Comparison of ENCODE assay signal across 21 cellular contexts in genomic region chr17:28160610-28161009, GRCh38.
DNase-seq lines count a peak whose midpoint lies in the region; ATAC-seq, FAIRE-seq and TF ChIP-seq lines count a peak whose summit lies in the region.
"Had no signal": no experiment of that assay in that cellular context is flagged by ENCODE, and none has a peak within 500 bp of the region (broad histone marks: within the 10 kb centered on the region; RNA-seq: fewer than 3 reads in every experiment).

No MANE protein-coding gene starts in this region.

- H3K4me1 Mint-ChIP-seq in H9, result peaks cover 5 to 7% of the 10 kb centered on the region in 2 experiments; a peak in 2 of 4 replicates
- peaks cover 11% of the 10 kb centered on the region for H3K4me1 Mint-ChIP-seq in WTC11
- H3K4me1 Mint-ChIP-seq: CD8-positive, alpha-beta memory T cell had no signal

- FAIRE-seq in islet of Langerhans (lab: Jason Lieb, UNC), result peak; percentile 5
- FAIRE-seq: GM12878, GM19239, H54, HepG2 had no signal

- H3K4me1 ChIP-seq in H9 (ENCODE audit: insufficient read depth, low read length), result no peaks in the 10 kb centered on the region
- no peaks in the 10 kb centered on the region for H3K4me1 ChIP-seq in colonic mucosa
- H3K4me1 ChIP-seq: BE2C had no signal

- H3K9me3 ChIP-seq in H9 (ENCODE audit: control insufficient read depth, low read depth, low read length) (no peaks in the 10 kb centered on the region), colonic mucosa (no peaks in the 10 kb centered on the region)
- H3K9me3 ChIP-seq: BE2C had no signal

- H3K9me3 Mint-ChIP-seq in H9 (no peaks in the 10 kb centered on the region), WTC11 (peaks cover 4% of the 10 kb centered on the region; the same call in 1 of the 2 replicates)
- H3K9me3 Mint-ChIP-seq: CD4-positive, CD25-positive, alpha-beta regulatory T cell; CD8-positive, alpha-beta memory T cell had no signal

- ATAC-seq in WTC11, result no peak
- ATAC-seq: GM12878, HepG2 had no signal

- no peak overlapping the region for H2AK5ac ChIP-seq in H9 (ENCODE audit: insufficient read length, low read length)

- intact Hi-C loops in colonic mucosa (cut with DNase I), result no loop called here

- no peak overlapping the region for H2BK5ac ChIP-seq in H9 (ENCODE audit: insufficient read length, low read length)

- H2AFZ ChIP-seq in H9 (ENCODE audit: low read length), result no peak overlapping the region
- H2AFZ ChIP-seq: GM23248 had no signal

- H3K4ac ChIP-seq in H9 (ENCODE audit: low read depth, low read length), result no peak overlapping the region

- H3K79me1 ChIP-seq in H9 (ENCODE audit: insufficient read depth, low read depth, low read length, poor library complexity, severe bottlenecking), result no peaks in the 10 kb centered on the region

- H3K27me3 ChIP-seq in H9 (ENCODE audit: insufficient read depth, low read length) (no peaks in the 10 kb centered on the region), colonic mucosa (no peaks in the 10 kb centered on the region)
- H3K27me3 ChIP-seq: BE2C had no signal

- H3K27ac ChIP-seq in H9 (ENCODE audit: insufficient read length, low read depth, low read length) (no peak overlapping the region), colonic mucosa (no peak overlapping the region)
- H3K27ac ChIP-seq: GM23248 had no signal

- no peaks in the 10 kb centered on the region for H3K23me2 ChIP-seq in H9 (ENCODE audit: insufficient read length, low read depth, low read length, poor library complexity, severe bottlenecking)

- H3K79me2 ChIP-seq in H9 (ENCODE audit: insufficient read depth, low read length), result no peaks in the 10 kb centered on the region

- POLR2A ChIA-PET in WTC11 (lab: Charles Lee), result no interaction called here

- no peak overlapping the region for H3K18ac ChIP-seq in H9 (ENCODE audit: insufficient read length, low read depth, low read length)

- peak overlapping the region in 2 of 3 experiments; percentile 2 to 8; a peak in 1 of 7 replicates for H3K27ac Mint-ChIP-seq in H9
- peak overlapping the region; percentile 20 for H3K27ac Mint-ChIP-seq in WTC11
- H3K27ac Mint-ChIP-seq: CD8-positive, alpha-beta memory T cell had no signal

- H2BK120ac ChIP-seq in H9 (ENCODE audit: low read depth, low read length, poor library complexity, severe bottlenecking), result no peak overlapping the region

- H4K5ac ChIP-seq in H9 (ENCODE audit: insufficient read length, low read depth, low read length), result no peak overlapping the region

- H3K36me3 Mint-ChIP-seq in H9 (ENCODE audit: insufficient read depth in 1 of 3, low read depth in 3 of 3) (peaks cover 0 to 10% (median 10%) of the 10 kb centered on the region in 3 experiments; a peak in 5 of 7 replicates), WTC11 (0 out of 2 replicates have a peak, but pooled peaks cover 5% of the 10 kb centered on the region)

- H2BK20ac ChIP-seq in H9 (ENCODE audit: low read depth, low read length, poor library complexity, severe bottlenecking), result no peak overlapping the region

- CTCF ChIA-PET in WTC11 (lab: Charles Lee), result interaction anchor here (0.9 kb wide), 1 partner anchor 91 kb away, joined by 3 read pairs; no protein-coding TSS in a partner anchor

- H3K23ac ChIP-seq in H9 (ENCODE audit: insufficient read length, low read depth, low read length), result no peak overlapping the region

- TF ChIP-seq CTCF in H9 (conservative IDR thresholded peaks at IDR 0.05) (no peak), WTC11 (IDR thresholded peaks at IDR 0.05) (no peak), colonic mucosa (IDR thresholded peaks at IDR 0.05) (no peak)

- no peak overlapping the region for H3T11ph ChIP-seq in H9 (ENCODE audit: low read length)

- no peaks in the 10 kb centered on the region for H4K20me1 ChIP-seq in H9 (ENCODE audit: control insufficient read depth, insufficient read depth, insufficient read length)

- no peak overlapping the region for H4K8ac ChIP-seq in H9 (replicated peaks; ENCODE audit: insufficient read length, low read depth, low read length)

- no peaks in the 10 kb centered on the region for H3K36me3 ChIP-seq in colonic mucosa
- H3K36me3 ChIP-seq: BE2C had no signal

- no peak overlapping the region for H3K56ac ChIP-seq in H9 (ENCODE audit: insufficient read length, low read depth, low read length)

- H2BK15ac ChIP-seq in H9 (ENCODE audit: low read depth, low read length), result no peak overlapping the region

- no CpG with 5 or more reads among the region's 2 CpGs for WGBS in H9 (ENCODE audit: extremely low coverage, insufficient read length, low lambda C conversion rate)

- H3K4me3 Mint-ChIP-seq in H9, result no peak overlapping the region
- H3K4me3 Mint-ChIP-seq in WTC11, result no peak overlapping the region
- H3K4me3 Mint-ChIP-seq: CD4-positive, CD25-positive, alpha-beta regulatory T cell; CD8-positive, alpha-beta memory T cell had no signal

- DNase-seq in H9 (no peak), WTC11 (ENCODE audit: low spot score) (no peak), iPS-NIHi11 (ENCODE audit: low spot score) (no peak), cortex of kidney (lab: John Stamatoyannopoulos, UW) (no peak), colonic mucosa (no peak)
- DNase-seq: ACHN; BE2C; C1 segment of cervical spinal cord; CD4-positive, CD25-positive, alpha-beta regulatory T cell; CD8-positive, alpha-beta memory T cell; COR-L47; DMS 273 treated with DMSO at 0.1 percent for 48 hours; DMS53; DND-41; EL; GM23248 had no signal

- H3K9ac ChIP-seq in H9 (ENCODE audit: extremely low read depth, insufficient read length, low read length) (no peak overlapping the region), colonic mucosa (ENCODE audit: low read depth in 2 of 2, low read length in 2 of 2) (no peak overlapping the region)
- H3K9ac ChIP-seq: GM23248 had no signal

- H3K4me3 ChIP-seq in colonic mucosa, result no peak overlapping the region
- H3K4me3 ChIP-seq: GM12878, GM23248 had no signal

- H2BK12ac ChIP-seq in H9 (ENCODE audit: insufficient read length, low read depth, low read length), result no peak overlapping the region

- no peak overlapping the region for H3K4me2 ChIP-seq in H9 (ENCODE audit: insufficient read depth, insufficient read length, low read length)

- H3K27me3 Mint-ChIP-seq in H9 (ENCODE audit: low read depth) (no peaks in the 10 kb centered on the region; the same call in 1 of the 2 replicates), WTC11 (ENCODE audit: low read depth) (no peaks in the 10 kb centered on the region)
- H3K27me3 Mint-ChIP-seq: CD4-positive, CD25-positive, alpha-beta regulatory T cell; CD8-positive, alpha-beta memory T cell had no signal

- H3K14ac ChIP-seq in H9 (ENCODE audit: insufficient read depth, low read length), result no peak overlapping the region

- no peak overlapping the region for H4K91ac ChIP-seq in H9 (ENCODE audit: insufficient read length, low read depth, low read length)

TF ChIP-seq in WTC11, 78 proteins besides CTCF, POLR2A, EP300 and RAD21 (continues in another document):
- TF ChIP-seq ZSCAN18 (CRISPR knock-in tag; IDR thresholded peaks at IDR 0.05) (no peak), ZNF671 (CRISPR knock-in tag; IDR thresholded peaks at IDR 0.05) (no peak), MLX (CRISPR knock-in tag; IDR thresholded peaks at IDR 0.05) (no peak), MYBL2 (CRISPR knock-in tag; IDR thresholded peaks at IDR 0.05) (no peak)
- TF ChIP-seq, protein P1, sequence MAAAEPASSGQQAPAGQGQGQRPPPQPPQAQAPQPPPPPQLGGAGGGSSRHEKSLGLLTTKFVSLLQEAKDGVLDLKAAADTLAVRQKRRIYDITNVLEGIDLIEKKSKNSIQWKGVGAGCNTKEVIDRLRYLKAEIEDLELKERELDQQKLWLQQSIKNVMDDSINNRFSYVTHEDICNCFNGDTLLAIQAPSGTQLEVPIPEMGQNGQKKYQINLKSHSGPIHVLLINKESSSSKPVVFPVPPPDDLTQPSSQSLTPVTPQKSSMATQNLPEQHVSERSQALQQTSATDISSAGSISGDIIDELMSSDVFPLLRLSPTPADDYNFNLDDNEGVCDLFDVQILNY (CRISPR knock-in tag; IDR thresholded peaks at IDR 0.05), result no peak
- TF ChIP-seq, protein P2, sequence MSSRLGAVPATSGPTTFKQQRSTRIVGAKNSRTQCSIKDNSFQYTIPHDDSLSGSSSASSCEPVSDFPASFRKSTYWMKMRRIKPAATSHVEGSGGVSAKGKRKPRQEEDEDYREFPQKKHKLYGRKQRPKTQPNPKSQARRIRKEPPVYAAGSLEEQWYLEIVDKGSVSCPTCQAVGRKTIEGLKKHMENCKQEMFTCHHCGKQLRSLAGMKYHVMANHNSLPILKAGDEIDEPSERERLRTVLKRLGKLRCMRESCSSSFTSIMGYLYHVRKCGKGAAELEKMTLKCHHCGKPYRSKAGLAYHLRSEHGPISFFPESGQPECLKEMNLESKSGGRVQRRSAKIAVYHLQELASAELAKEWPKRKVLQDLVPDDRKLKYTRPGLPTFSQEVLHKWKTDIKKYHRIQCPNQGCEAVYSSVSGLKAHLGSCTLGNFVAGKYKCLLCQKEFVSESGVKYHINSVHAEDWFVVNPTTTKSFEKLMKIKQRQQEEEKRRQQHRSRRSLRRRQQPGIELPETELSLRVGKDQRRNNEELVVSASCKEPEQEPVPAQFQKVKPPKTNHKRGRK (CRISPR knock-in tag; IDR thresholded peaks at IDR 0.05; ENCODE audit: borderline replicate concordance), result no peak
- TF ChIP-seq, protein P3, sequence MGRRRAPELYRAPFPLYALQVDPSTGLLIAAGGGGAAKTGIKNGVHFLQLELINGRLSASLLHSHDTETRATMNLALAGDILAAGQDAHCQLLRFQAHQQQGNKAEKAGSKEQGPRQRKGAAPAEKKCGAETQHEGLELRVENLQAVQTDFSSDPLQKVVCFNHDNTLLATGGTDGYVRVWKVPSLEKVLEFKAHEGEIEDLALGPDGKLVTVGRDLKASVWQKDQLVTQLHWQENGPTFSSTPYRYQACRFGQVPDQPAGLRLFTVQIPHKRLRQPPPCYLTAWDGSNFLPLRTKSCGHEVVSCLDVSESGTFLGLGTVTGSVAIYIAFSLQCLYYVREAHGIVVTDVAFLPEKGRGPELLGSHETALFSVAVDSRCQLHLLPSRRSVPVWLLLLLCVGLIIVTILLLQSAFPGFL (CRISPR knock-in tag; IDR thresholded peaks at IDR 0.05; ENCODE audit: borderline replicate concordance), result no peak
